ENCODE assay signal across 9 cellular contexts in the genomic region with DNA sequence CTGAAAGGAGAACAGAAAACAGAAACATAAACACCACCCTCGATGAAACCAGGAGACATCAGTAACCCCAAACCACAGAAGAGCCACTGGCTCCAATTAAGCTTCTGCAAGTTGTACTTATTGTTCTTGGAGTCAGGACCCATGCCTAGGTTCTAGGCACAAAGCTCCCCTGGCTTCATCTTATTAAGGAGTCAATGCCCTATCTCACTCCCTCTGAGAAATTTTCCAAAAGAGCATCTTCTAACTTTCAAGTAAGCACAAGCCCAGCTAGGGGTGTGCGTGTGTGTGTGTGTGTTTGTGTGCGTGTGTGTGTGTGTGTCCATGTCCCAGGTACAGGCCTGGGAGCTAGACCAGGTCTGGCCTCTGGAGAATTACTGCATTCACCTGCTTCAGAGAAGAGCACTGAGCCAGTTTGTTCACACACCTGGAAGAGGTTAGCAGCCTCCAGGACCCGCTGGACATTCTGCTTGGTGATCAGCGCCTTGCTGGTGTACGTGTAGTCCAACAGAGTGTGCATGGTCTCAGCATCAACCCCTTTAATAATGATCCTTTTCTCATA. TPM values are rescaled to one million over a fixed set of nuclear protein-coding genes. Genes with fewer than 3 reads are reported as not detected.
A peak's percentile ranks its signal among the peaks of the same experiment; 100 is the strongest.
DNase-seq lines count a peak whose midpoint lies in the region; ATAC-seq lines count a peak whose summit lies in the region.
"Had no signal": no experiment of that assay in that cellular context is flagged by ENCODE, and none has a peak within 500 bp of the region (broad histone marks: within the 10 kb centered on the region; RNA-seq: fewer than 3 reads in every experiment).

No MANE protein-coding gene starts in this region.

- peaks cover 80% of the 10 kb centered on the region for H3K36me3 Mint-ChIP-seq in activated CD4-positive, alpha-beta T cell treated with anti-CD3 and anti-CD28 coated beads, Interleukin-2, amount 10 ng/mL, durations not matched to agents 7 days and 5 days (ENCODE audit: low read depth)
- H3K36me3 Mint-ChIP-seq in stimulated activated memory B cell treated with anti-CD40 and anti-IgM and Interleukin-4, amounts not matched to agents 10 μg/mL and 1 μg/mL and 100 μg/mL, for 72 hours: peaks cover 72% of the 10 kb centered on the region

- peaks cover 6% of the 10 kb centered on the region for H3K9me3 Mint-ChIP-seq in activated CD4-positive, alpha-beta T cell treated with anti-CD3 and anti-CD28 coated beads, Interleukin-2, amount 10 ng/mL, durations not matched to agents 7 days and 5 days
- peaks cover 3% of the 10 kb centered on the region for H3K9me3 Mint-ChIP-seq in stimulated activated memory B cell treated with anti-CD40 and anti-IgM and Interleukin-4, amounts not matched to agents 10 μg/mL and 1 μg/mL and 100 μg/mL, for 72 hours

- no peaks in the 10 kb centered on the region for H3K27me3 Mint-ChIP-seq in activated CD4-positive, alpha-beta T cell treated with anti-CD3 and anti-CD28 coated beads, Interleukin-2, amount 10 ng/mL, durations not matched to agents 7 days and 5 days
- H3K27me3 Mint-ChIP-seq in stimulated activated memory B cell treated with anti-CD40 and anti-IgM and Interleukin-4, amounts not matched to agents 10 μg/mL and 1 μg/mL and 100 μg/mL, for 72 hours: no peaks in the 10 kb centered on the region

- peak overlapping the region; percentile 80 for H3K27ac Mint-ChIP-seq in activated CD4-positive, alpha-beta T cell treated with anti-CD3 and anti-CD28 coated beads, Interleukin-2, amount 10 ng/mL, durations not matched to agents 7 days and 5 days
- H3K27ac Mint-ChIP-seq in stimulated activated memory B cell treated with anti-CD40 and anti-IgM and Interleukin-4, amounts not matched to agents 10 μg/mL and 1 μg/mL and 100 μg/mL, for 72 hours: peak overlapping the region; percentile 87

- POLR2A ChIA-PET in activated CD4-positive, alpha-beta T cell treated with anti-CD3 and anti-CD28 coated beads, Interleukin-2, amount 10 ng/mL, durations not matched to agents 7 days and 5 days (lab: Charles Lee): no interaction called here

- CTCF ChIA-PET in activated CD4-positive, alpha-beta T cell treated with anti-CD3 and anti-CD28 coated beads, Interleukin-2, amount 10 ng/mL, durations not matched to agents 7 days and 5 days (lab: Charles Lee): interaction anchor here (0.7 to 2.4 kb wide), 5 partner anchors 11 to 333 kb away, joined by 3 to 18 read pairs (median 4); no protein-coding TSS in a partner anchor

- peak overlapping the region; percentile 59 for H3K4me3 Mint-ChIP-seq in activated CD4-positive, alpha-beta T cell treated with anti-CD3 and anti-CD28 coated beads, Interleukin-2, amount 10 ng/mL, durations not matched to agents 7 days and 5 days
- peak overlapping the region; percentile 73 for H3K4me3 Mint-ChIP-seq in stimulated activated memory B cell treated with anti-CD40 and anti-IgM and Interleukin-4, amounts not matched to agents 10 μg/mL and 1 μg/mL and 100 μg/mL, for 72 hours

- ATAC-seq in HG02870 (IDR thresholded peaks at IDR 0.05; ENCODE audit: unreplicated experiment): peak; percentile 77
- peak; percentile 89 for ATAC-seq in stimulated activated memory B cell treated with anti-CD40 and anti-IgM and Interleukin-4, amounts not matched to agents 10 μg/mL and 1 μg/mL and 100 μg/mL, for 72 hours

- H3K4me1 Mint-ChIP-seq in activated CD4-positive, alpha-beta T cell treated with anti-CD3 and anti-CD28 coated beads, Interleukin-2, amount 10 ng/mL, durations not matched to agents 7 days and 5 days: peaks cover 52% of the 10 kb centered on the region
- H3K4me1 Mint-ChIP-seq in stimulated activated memory B cell treated with anti-CD40 and anti-IgM and Interleukin-4, amounts not matched to agents 10 μg/mL and 1 μg/mL and 100 μg/mL, for 72 hours: peaks cover 81% of the 10 kb centered on the region

- peak; percentile 54 for DNase-seq in activated CD4-positive, alpha-beta T cell treated with anti-CD3 and anti-CD28 coated beads, Interleukin-2, amount 10 ng/mL, durations not matched to agents 7 days and 5 days
- no peak for DNase-seq in activated CD4-positive, alpha-beta T cell treated with anti-CD3 and anti-CD28 coated beads for 4 hours
- peak; percentile 49 for DNase-seq in NOMO-1 treated with dmso at 0.1 percent for 144 hours (lab: John Stamatoyannopoulos, UW; ENCODE audit: unreplicated experiment)
- no peak for DNase-seq in GM03348 (ENCODE audit: low spot score)
- no peak for DNase-seq in AG08395 (ENCODE audit: low spot score)
- no peak for DNase-seq in SW 1271 (lab: John Stamatoyannopoulos, UW)
- DNase-seq: erythroblast had no signal

RNA-seq across cellular contexts. Expression of gene KLHL6, which starts 28.0 kb away (rescaled TPM):
- total RNA-seq in activated CD4-positive, alpha-beta T cell treated with anti-CD3 and anti-CD28 coated beads, Interleukin-2, amount 10 ng/mL, durations not matched to agents 7 days and 5 days: 10 to 100 TPM; 40.4 to 41.2 TPM

Comparison
In these comparisons a context has a peak if more than half of its experiments do, and no peak if none do; other contexts are left out.
1. DNase-seq: peak in activated CD4-positive, alpha-beta T cell treated with anti-CD3 and anti-CD28 coated beads, Interleukin-2, amount 10 ng/mL, durations not matched to agents 7 days and 5 days (single experiment) and NOMO-1 treated with dmso at 0.1 percent for 144 hours (single experiment); none in activated CD4-positive, alpha-beta T cell treated with anti-CD3 and anti-CD28 coated beads for 4 hours (0 of 2), GM03348 (single experiment), AG08395 (single experiment) and SW 1271 (0 of 2).